Comparison of ENCODE assay signal across 23 cellular contexts in genomic region chr14:97851438-97851995, GRCh38.
DNase-seq lines count a peak whose midpoint lies in the region; ATAC-seq, FAIRE-seq and TF ChIP-seq lines count a peak whose summit lies in the region.
"Had no signal": no experiment of that assay in that cellular context is flagged by ENCODE, and none has a peak within 500 bp of the region (broad histone marks: within the 10 kb centered on the region; RNA-seq: fewer than 3 reads in every experiment).

No MANE protein-coding gene starts in this region.

- intact Hi-C loops in pancreas (cut with DNase I), result no loop called here

- no peak for ATAC-seq in GM21737 (IDR thresholded peaks at IDR 0.05; ENCODE audit: unreplicated experiment)
- no peak for ATAC-seq in pancreas
- ATAC-seq: activated CD4-positive, alpha-beta T cell treated with anti-CD3 and anti-CD28 coated beads for 36 hours; activated naive CD8-positive, alpha-beta T cell treated with anti-CD3 and anti-CD28 coated beads, Interleukin-2, amount 50 U/mL, for 24 hours; heart left ventricle; K562; psoas muscle had no signal

- TF ChIP-seq CTCF in osteocyte (IDR thresholded peaks at IDR 0.05), result no peak
- TF ChIP-seq CTCF in pancreas (IDR thresholded peaks at IDR 0.05), result no peak

- H3K27ac Mint-ChIP-seq in osteocyte (ENCODE audit: unreplicated experiment), result no peak overlapping the region
- H3K27ac Mint-ChIP-seq: activated CD4-positive, alpha-beta T cell treated with anti-CD3 and anti-CD28 coated beads for 36 hours; activated naive CD8-positive, alpha-beta T cell treated with anti-CD3 and anti-CD28 coated beads, Interleukin-2, amount 50 U/mL, for 24 hours; activated T-cell treated with anti-CD3 and anti-CD28 coated beads, Interleukin-2, amount 50 U/mL, for 24 hours; CD4-positive, alpha-beta T cell had no signal

- no peak for FAIRE-seq in pancreas (lab: Jason Lieb, UNC)
- FAIRE-seq: K562, RCC 7860 had no signal

- H3K4me1 ChIP-seq in pancreas, result no peaks in the 10 kb centered on the region
- H3K4me1 ChIP-seq: heart left ventricle, psoas muscle, SJCRH30 had no signal

- peaks cover 0 to 10% (median 0%) of the 10 kb centered on the region in 4 donors for H3K27me3 ChIP-seq in pancreas
- H3K27me3 ChIP-seq: SJCRH30, tibial nerve had no signal

- no peaks in the 10 kb centered on the region for H3K9me3 ChIP-seq in pancreas
- H3K9me3 ChIP-seq: heart left ventricle, psoas muscle, SJCRH30, tibial nerve had no signal

- H3K9me3 Mint-ChIP-seq in osteocyte (ENCODE audit: unreplicated experiment), result peaks cover 39% of the 10 kb centered on the region
- H3K9me3 Mint-ChIP-seq: activated naive CD8-positive, alpha-beta T cell treated with anti-CD3 and anti-CD28 coated beads, Interleukin-2, amount 50 U/mL, for 24 hours; activated T-cell treated with anti-CD3 and anti-CD28 coated beads, Interleukin-2, amount 50 U/mL, for 24 hours; CD4-positive, alpha-beta T cell had no signal

- H3K36me3 ChIP-seq in pancreas, result no peaks in the 10 kb centered on the region
- H3K36me3 ChIP-seq: heart left ventricle, SJCRH30, tibial nerve had no signal

- no peaks in the 10 kb centered on the region for H3K4me1 Mint-ChIP-seq in osteocyte (ENCODE audit: unreplicated experiment)
- H3K4me1 Mint-ChIP-seq: activated naive CD8-positive, alpha-beta T cell treated with anti-CD3 and anti-CD28 coated beads, Interleukin-2, amount 50 U/mL, for 24 hours had no signal

- H3K4me3 Mint-ChIP-seq in osteocyte (ENCODE audit: unreplicated experiment), result no peak overlapping the region
- H3K4me3 Mint-ChIP-seq: activated CD4-positive, alpha-beta T cell treated with anti-CD3 and anti-CD28 coated beads for 36 hours; activated naive CD8-positive, alpha-beta T cell treated with anti-CD3 and anti-CD28 coated beads, Interleukin-2, amount 50 U/mL, for 24 hours; activated T-cell treated with anti-CD3 and anti-CD28 coated beads, Interleukin-2, amount 50 U/mL, for 24 hours; CD4-positive, alpha-beta T cell had no signal

- no peak overlapping the region for H3K4me3 ChIP-seq in pancreas
- H3K4me3 ChIP-seq: GM23248, heart left ventricle, K562, psoas muscle, SJCRH30, tibial nerve had no signal

- H3K27ac ChIP-seq in pancreas, result no peak overlapping the region
- H3K27ac ChIP-seq: GM23248, heart left ventricle, psoas muscle, SJCRH30, tibial nerve had no signal

- DNase-seq in NCI-H1105 (lab: John Stamatoyannopoulos, UW) (peak; percentile 27), NCI-H2029 treated with DMSO at 0.1 percent for 48 hours (lab: John Stamatoyannopoulos, UW) (peak; percentile 35), NCI-H524 treated with DMSO at 0.1 percent for 48 hours (lab: John Stamatoyannopoulos, UW) (peak; percentile 41), osteocyte (ENCODE audit: extremely low spot score, unreplicated experiment) (peak; percentile 63), NCI-H2227 treated with DMSO at 0.1 percent for 48 hours (lab: John Stamatoyannopoulos, UW) (no peak), pancreas (no peak)
- DNase-seq: activated CD4-positive, alpha-beta T cell treated with anti-CD3 and anti-CD28 coated beads for 36 hours; activated gamma-delta T cell treated with Interleukin-2 at 50 U/mL for 16 hours; activated naive CD8-positive, alpha-beta T cell treated with anti-CD3 and anti-CD28 coated beads, Interleukin-2, amount 50 U/mL, for 24 hours; activated T-cell treated with anti-CD3 and anti-CD28 coated beads, Interleukin-2, amount 50 U/mL, for 24 hours; CD4-positive, alpha-beta T cell; GM23248; heart left ventricle; mammary epithelial cell; MM.1S; NCI-H226; psoas muscle; SJCRH30; T-helper 1 cell had no signal

- 26 to 32% methylated on average over 15 of the region's 15 CpGs for WGBS in pancreas, 2 donors

- no peaks in the 10 kb centered on the region for H3K27me3 Mint-ChIP-seq in osteocyte (ENCODE audit: unreplicated experiment)
- H3K27me3 Mint-ChIP-seq: activated CD4-positive, alpha-beta T cell treated with anti-CD3 and anti-CD28 coated beads for 36 hours; activated naive CD8-positive, alpha-beta T cell treated with anti-CD3 and anti-CD28 coated beads, Interleukin-2, amount 50 U/mL, for 24 hours; activated T-cell treated with anti-CD3 and anti-CD28 coated beads, Interleukin-2, amount 50 U/mL, for 24 hours; CD4-positive, alpha-beta T cell had no signal

- no peaks in the 10 kb centered on the region for H3K36me3 Mint-ChIP-seq in osteocyte (ENCODE audit: unreplicated experiment)

Comparison
In these comparisons a context has a peak if more than half of its experiments do, and no peak if none do; other contexts are left out.
1. DNase-seq: peak in NCI-H1105 (single experiment), NCI-H2029 treated with DMSO at 0.1 percent for 48 hours (single experiment), NCI-H524 treated with DMSO at 0.1 percent for 48 hours (single experiment) and osteocyte (single experiment); none in NCI-H2227 treated with DMSO at 0.1 percent for 48 hours (single experiment) and pancreas (0 of 6).